ENCODE assay signal across 3 cellular contexts in genomic region chr11:11003226-11003625, GRCh38.
"Had no signal": no experiment of that assay in that cellular context is flagged by ENCODE, and none has a peak within 500 bp of the region (broad histone marks: within the 10 kb centered on the region; RNA-seq: fewer than 3 reads in every experiment).

No MANE protein-coding gene starts in this region.

- ATAC-seq: GM12878 had no signal

- DNase-seq: GDM1, GF-D8 had no signal

- H3K4me3 ChIP-seq: GM12878 had no signal
